Comparison of ENCODE assay signal across 16 cellular contexts in genomic region chr2:109210431-109211200, GRCh38.
DNase-seq lines count a peak whose midpoint lies in the region; FAIRE-seq and TF ChIP-seq lines count a peak whose summit lies in the region.
"Had no signal": no experiment of that assay in that cellular context is flagged by ENCODE, and none has a peak within 500 bp of the region (broad histone marks: within the 10 kb centered on the region; RNA-seq: fewer than 3 reads in every experiment).

No MANE protein-coding gene starts in this region.

- H3K4me3 Mint-ChIP-seq in astrocyte (ENCODE audit: unreplicated experiment), result no peak overlapping the region
- H3K4me3 Mint-ChIP-seq: activated T-cell treated with anti-CD3 and anti-CD28 coated beads, Interleukin-2, amount 50 U/mL, for 72 hours; CD8-positive, alpha-beta T cell; mesothelial cell of epicardium had no signal

- intact Hi-C loops in kidney (cut with DNase I), result no loop called here

- H2BK5ac ChIP-seq in mesenchymal stem cell (ENCODE audit: low read depth, low read length, poor library complexity, severe bottlenecking), result no peak overlapping the region

- H3K4me2 ChIP-seq in astrocyte (ENCODE audit: low read length) (no peak overlapping the region), mesenchymal stem cell (ENCODE audit: low read length, poor library complexity, severe bottlenecking) (no peak overlapping the region)

- no peak overlapping the region for H3K27ac ChIP-seq in astrocyte (ENCODE audit: low read depth, low read length)
- no peak overlapping the region for H3K27ac ChIP-seq in mesenchymal stem cell (ENCODE audit: low read length, poor library complexity, severe bottlenecking)
- H3K27ac ChIP-seq in kidney (ENCODE audit: low read depth in 2 of 2, low read length in 2 of 2), result no peak overlapping the region
- H3K27ac ChIP-seq: stomach had no signal

- FAIRE-seq in astrocyte (lab: Jason Lieb, UNC) (no peak), kidney (lab: Jason Lieb, UNC) (no peak)

- no peaks in the 10 kb centered on the region for H3K9me3 Mint-ChIP-seq in astrocyte (ENCODE audit: unreplicated experiment)
- H3K9me3 Mint-ChIP-seq: activated T-cell treated with anti-CD3 and anti-CD28 coated beads, Interleukin-2, amount 50 U/mL, for 72 hours; mesothelial cell of epicardium had no signal

- peak overlapping the region; percentile 22 for H4K8ac ChIP-seq in mesenchymal stem cell (ENCODE audit: low read length)

- H3K4me1 ChIP-seq in astrocyte (ENCODE audit: insufficient read depth, low read length) (peaks cover 36% of the 10 kb centered on the region), mesenchymal stem cell (ENCODE audit: control insufficient read depth, insufficient read depth, low read depth, low read length) (peaks cover 32% of the 10 kb centered on the region), kidney (ENCODE audit: control insufficient read depth in 1 of 2, insufficient read depth in 1 of 2, low read depth in 1 of 2, low read length in 2 of 2) (peaks cover 0 to 11% of the 10 kb centered on the region in 2 donors)

- H3K9ac ChIP-seq in astrocyte (ENCODE audit: low read length), result no peak overlapping the region
- H3K9ac ChIP-seq in mesenchymal stem cell (ENCODE audit: low read length), result no peak overlapping the region
- H3K9ac ChIP-seq in kidney (ENCODE audit: low read length in 2 of 2), result no peak overlapping the region

- H3K79me2 ChIP-seq in astrocyte (ENCODE audit: insufficient read depth, low read length), result peaks cover 1% of the 10 kb centered on the region

- peaks cover 41% of the 10 kb centered on the region for H3K27me3 Mint-ChIP-seq in astrocyte (ENCODE audit: low read depth, unreplicated experiment)

- WGBS in mesenchymal stem cell, result 63% methylated on average over 4 of the region's 7 CpGs

- no peak overlapping the region for H3K4me3 ChIP-seq in AG10803 (ENCODE audit: low read length)
- H3K4me3 ChIP-seq in astrocyte (ENCODE audit: insufficient read depth, low read depth, low read length), result no peak overlapping the region
- no peak overlapping the region for H3K4me3 ChIP-seq in mesenchymal stem cell (ENCODE audit: insufficient read depth in 1 of 2, low read depth in 1 of 2, low read length in 2 of 2)
- H3K4me3 ChIP-seq in kidney (ENCODE audit: low read length in 2 of 2), result no peak overlapping the region
- H3K4me3 ChIP-seq: body of pancreas, stomach had no signal

- peak overlapping the region; percentile 32 for H2AK5ac ChIP-seq in mesenchymal stem cell (ENCODE audit: low read length, severe bottlenecking)

- H3K9me3 ChIP-seq in astrocyte (ENCODE audit: insufficient read depth, low read depth, low read length) (no peaks in the 10 kb centered on the region), mesenchymal stem cell (ENCODE audit: control insufficient read depth, low read length) (no peaks in the 10 kb centered on the region), kidney (ENCODE audit: control insufficient read depth in 1 of 2, low read length in 2 of 2) (peaks cover 0 to 5% of the 10 kb centered on the region in 2 donors)
- H3K9me3 ChIP-seq: body of pancreas had no signal

- peak overlapping the region in 1 of 2 experiments; percentile 38 for H2BK12ac ChIP-seq in mesenchymal stem cell (ENCODE audit: low read length in 2 of 2)

- H4K91ac ChIP-seq in mesenchymal stem cell (ENCODE audit: low read length), result no peak overlapping the region

- no peak overlapping the region for H3K4ac ChIP-seq in mesenchymal stem cell (ENCODE audit: low read depth in 1 of 2, low read length in 2 of 2)

- H2BK120ac ChIP-seq in mesenchymal stem cell (ENCODE audit: low read depth, low read length), result no peak overlapping the region

- H3K27me3 ChIP-seq in astrocyte (ENCODE audit: insufficient read depth, low read length) (peaks cover 16% of the 10 kb centered on the region), mesenchymal stem cell (ENCODE audit: control insufficient read depth in 1 of 2, insufficient read depth in 1 of 2, low read length in 2 of 2) (peaks cover 3 to 15% of the 10 kb centered on the region in 2 experiments)
- H3K27me3 ChIP-seq: body of pancreas had no signal

- peaks cover 50% of the 10 kb centered on the region for H3K4me1 Mint-ChIP-seq in astrocyte (ENCODE audit: low read depth, unreplicated experiment)

- H3K18ac ChIP-seq in mesenchymal stem cell (ENCODE audit: low read depth in 1 of 2, low read length in 2 of 2), result no peak overlapping the region

- H4K20me1 ChIP-seq in astrocyte (ENCODE audit: insufficient read depth, low read length), result peaks cover 87% of the 10 kb centered on the region

- TF ChIP-seq CTCF in AG10803 (conservative IDR thresholded peaks at IDR 0.05; ENCODE audit: low read length), result no peak
- TF ChIP-seq CTCF in astrocyte (IDR thresholded peaks at IDR 0.05; ENCODE audit: insufficient read depth, low read depth, low read length), result no peak
- no peak for TF ChIP-seq CTCF in kidney (IDR thresholded peaks at IDR 0.05; ENCODE audit: borderline replicate concordance, extremely low read depth, insufficient read depth)

- no peak overlapping the region for H3K23ac ChIP-seq in mesenchymal stem cell (ENCODE audit: low read length in 2 of 2)

- DNase-seq in AG10803 (ENCODE audit: low read depth) (peak; percentile 41), ELR (ENCODE audit: low read depth) (peak; percentile 53), astrocyte (ENCODE audit: low read depth) (peak; percentile 35), mesenchymal stem cell (no peak), kidney (no peak), glomerular visceral epithelial cell (ENCODE audit: extremely low spot score) (no peak), NCI-H446 (lab: John Stamatoyannopoulos, UW) (no peak), SIG-M5 (lab: John Stamatoyannopoulos, UW) (no peak)
- DNase-seq: activated CD4-positive, CD25-positive, alpha-beta regulatory T cell treated with anti-CD3 and anti-CD28 coated beads, Interleukin-2, amount 50 U/mL, for 72 hours; activated T-cell treated with anti-CD3 and anti-CD28 coated beads, Interleukin-2, amount 50 U/mL, for 72 hours; body of pancreas; CD8-positive, alpha-beta T cell; NCI-H2029; stimulated activated CD4-positive, alpha-beta T cell treated with anti-CD3 and anti-CD28 coated beads, Interleukin-4, amount 100 ng/mL, for 4 hours; stomach had no signal

- H2AFZ ChIP-seq in astrocyte (ENCODE audit: low read depth, low read length) (no peak overlapping the region), mesenchymal stem cell (ENCODE audit: low read depth, low read length) (no peak overlapping the region)

- no peak overlapping the region for H3K14ac ChIP-seq in mesenchymal stem cell (ENCODE audit: low read length in 2 of 2)

- H2BK15ac ChIP-seq in mesenchymal stem cell (ENCODE audit: low read depth, poor library complexity, severe bottlenecking), result peak overlapping the region; percentile 1

- peak overlapping the region; percentile 28 for H3K27ac Mint-ChIP-seq in astrocyte (ENCODE audit: unreplicated experiment)
- H3K27ac Mint-ChIP-seq: activated T-cell treated with anti-CD3 and anti-CD28 coated beads, Interleukin-2, amount 50 U/mL, for 72 hours; CD8-positive, alpha-beta T cell; mesothelial cell of epicardium had no signal

- peaks cover 45% of the 10 kb centered on the region for H3K79me1 ChIP-seq in mesenchymal stem cell (replicated peaks; ENCODE audit: low read length, poor library complexity, severe bottlenecking)

- no peaks in the 10 kb centered on the region for H3K36me3 Mint-ChIP-seq in astrocyte (ENCODE audit: low read depth, unreplicated experiment)
- H3K36me3 Mint-ChIP-seq: CD8-positive, alpha-beta T cell; mesothelial cell of epicardium had no signal

- H3K36me3 ChIP-seq in astrocyte (ENCODE audit: insufficient read depth, low read length) (no peaks in the 10 kb centered on the region), mesenchymal stem cell (ENCODE audit: control insufficient read depth in 1 of 2, insufficient read depth in 2 of 2, low read depth in 1 of 2, low read length in 2 of 2) (peaks cover 0 to 3% of the 10 kb centered on the region in 2 experiments), kidney (ENCODE audit: control insufficient read depth in 1 of 2, insufficient read depth in 2 of 2, low read length in 2 of 2) (no peaks in the 10 kb centered on the region)
- H3K36me3 ChIP-seq: stomach had no signal

Comparison
In these comparisons a context has a peak if more than half of its experiments do, and no peak if none do; other contexts are left out.
1. DNase-seq: peak in AG10803 (single experiment), ELR (single experiment) and astrocyte (single experiment); none in mesenchymal stem cell (single experiment), kidney (single experiment), glomerular visceral epithelial cell (single experiment), NCI-H446 (0 of 2) and SIG-M5 (single experiment).